27 cellular contexts compared by ENCODE assay signal in genomic region chr1:15114884-15115283, GRCh38. TPM values are rescaled to one million over a fixed set of nuclear protein-coding genes. Genes with fewer than 3 reads are reported as not detected.
DNase-seq lines count a peak whose midpoint lies in the region; ATAC-seq, FAIRE-seq and TF ChIP-seq lines count a peak whose summit lies in the region.
"Had no signal": no experiment of that assay in that cellular context is flagged by ENCODE, and none has a peak within 500 bp of the region (broad histone marks: within the 10 kb centered on the region; RNA-seq: fewer than 3 reads in every experiment).

No MANE protein-coding gene starts in this region.

- H2BK12ac ChIP-seq in neuronal stem cell (ENCODE audit: low read length): no peak overlapping the region

- intact Hi-C loops in K562 (cut with micrococcal nuclease): no loop called here
- intact Hi-C loops in activated T-helper 1 cell treated with anti-CD3 and anti-CD28 coated beads, Interleukin-12 subunit alpha, Interleukin-12 subunit beta, Interleukin-2, Interleukin-4 antibody, amounts not matched to agents 30 ng/mL and 10 ng/mL and 1 ng/mL, durations not matched to agents 14 hours and 24 hours and 36 hours (cut with micrococcal nuclease): no loop called here

- H3K4me2 ChIP-seq in K562 (ENCODE audit: insufficient read depth, low read length): no peak overlapping the region
- no peak overlapping the region for H3K4me2 ChIP-seq in neuronal stem cell (ENCODE audit: insufficient read depth, low read length, poor library complexity, severe bottlenecking)
- H3K4me2 ChIP-seq: BLaER1 had no signal

- H4K91ac ChIP-seq in neuronal stem cell (ENCODE audit: low read depth, low read length, poor library complexity): no peak overlapping the region

- TF ChIP-seq EP300 in K562 (IDR thresholded peaks at IDR 0.05; ENCODE audit: low read length): no peak

- H3K4ac ChIP-seq in neuronal stem cell (ENCODE audit: low read length): no peak overlapping the region

- H2AFZ ChIP-seq in K562 (ENCODE audit: low read depth, low read length): no peak overlapping the region
- no peak overlapping the region for H2AFZ ChIP-seq in neuronal stem cell (ENCODE audit: low read length)

- peak overlapping the region; percentile 21 for H2AK5ac ChIP-seq in neuronal stem cell (ENCODE audit: low read depth, low read length)

- H3K23ac ChIP-seq in neuronal stem cell (ENCODE audit: low read depth, low read length, poor library complexity): peak overlapping the region; percentile 49

- FAIRE-seq in K562 (lab: Jason Lieb, UNC): no peak
- FAIRE-seq: A204.1, GM12878, GM12892, GM18507, GM19239 had no signal

- H3K79me2 ChIP-seq in K562 (ENCODE audit: control insufficient read depth, insufficient read depth, low read length): no peaks in the 10 kb centered on the region

- DNase-seq in K562 (ENCODE audit: extremely low read depth in 1 of 4, low spot score in 3 of 4) (no peak), neuronal stem cell (ENCODE audit: low spot score) (no peak), foreskin melanocyte (no peak), ecto neural progenitor cell (ENCODE audit: low spot score) (no peak)
- DNase-seq in activated T-helper 1 cell treated with anti-CD3 and anti-CD28 coated beads, Interleukin-12 subunit alpha, Interleukin-12 subunit beta, Interleukin-2, Interleukin-4 antibody, amounts not matched to agents 30 ng/mL and 10 ng/mL and 1 ng/mL, durations not matched to agents 14 hours and 24 hours and 36 hours (ENCODE audit: low spot score): no peak
- DNase-seq: 8988T; ACHN; BE2C; C1 segment of cervical spinal cord; CD4-positive, alpha-beta memory T cell; CD4-positive, CD25-positive, alpha-beta regulatory T cell; CD8-positive, alpha-beta memory T cell; COR-L47; DMS 273 treated with DMSO at 0.1 percent for 48 hours; DMS153; DMS53; DMS79; DND-41; EL; GDM1 had no signal

- no peak overlapping the region for H2BK120ac ChIP-seq in neuronal stem cell (ENCODE audit: low read depth, low read length)

- ATAC-seq in K562: 0 out of 3 replicates have a peak, but pooled peaks have one; percentile 19
- ATAC-seq: GM12878 had no signal

- no peak overlapping the region for H3K18ac ChIP-seq in neuronal stem cell (ENCODE audit: low read length)

- no peak for TF ChIP-seq RAD21 in K562 (CRISPR knock-in tag; conservative IDR thresholded peaks at IDR 0.05 in 1 of 2, IDR thresholded peaks at IDR 0.05 in 1 of 2)

- no peak for TF ChIP-seq CTCF in K562 (IDR thresholded peaks at IDR 0.05 in 2 of 3, conservative IDR thresholded peaks at IDR 0.05 in 1 of 3; ENCODE audit: insufficient read depth in 2 of 3, low read depth in 1 of 3, low read length in 3 of 3)

- peaks cover 9% of the 10 kb centered on the region for H3K27me3 Mint-ChIP-seq in activated T-helper 1 cell treated with anti-CD3 and anti-CD28 coated beads, Interleukin-12 subunit alpha, Interleukin-12 subunit beta, Interleukin-2, Interleukin-4 antibody, amounts not matched to agents 30 ng/mL and 10 ng/mL and 1 ng/mL, durations not matched to agents 14 hours and 24 hours and 36 hours (ENCODE audit: insufficient read depth)
- H3K27me3 Mint-ChIP-seq: CD4-positive, CD25-positive, alpha-beta regulatory T cell had no signal

- H3K27ac ChIP-seq in K562 (ENCODE audit: extremely low read depth, low read depth, low read length) (no peak overlapping the region), neuronal stem cell (replicated peaks; ENCODE audit: low read length) (no peak overlapping the region)
- H3K27ac ChIP-seq: BLaER1 had no signal

- H3K9me3 ChIP-seq in K562 (replicated peaks; ENCODE audit: control insufficient read depth, insufficient read depth, low read depth, low read length) (no peaks in the 10 kb centered on the region), neuronal stem cell (replicated peaks in 1 of 2; ENCODE audit: control insufficient read depth in 2 of 2, insufficient read depth in 1 of 2, low read depth in 1 of 2, low read length in 2 of 2) (no peaks in the 10 kb centered on the region)
- H3K9me3 ChIP-seq: BE2C, BLaER1 had no signal

- no peaks in the 10 kb centered on the region for H3K4me1 ChIP-seq in K562 (replicated peaks in 1 of 2; ENCODE audit: control insufficient read depth in 2 of 2, insufficient read depth in 2 of 2, low read length in 2 of 2)
- H3K4me1 ChIP-seq in neuronal stem cell (ENCODE audit: control insufficient read depth in 2 of 2, insufficient read depth in 1 of 2, low read depth in 1 of 2, low read length in 2 of 2): peaks cover 4 to 7% of the 10 kb centered on the region in 2 donors
- H3K4me1 ChIP-seq: BE2C, BLaER1 had no signal

- H3K27me3 ChIP-seq in K562 (ENCODE audit: control insufficient read depth in 2 of 2, insufficient read depth in 2 of 2, low read length in 2 of 2) (peaks cover 45 to 71% of the 10 kb centered on the region in 2 experiments), neuronal stem cell (ENCODE audit: control insufficient read depth in 3 of 3, insufficient read depth in 3 of 3, low read depth in 1 of 3, low read length in 3 of 3) (no peaks in the 10 kb centered on the region)
- H3K27me3 ChIP-seq: BE2C, BLaER1 had no signal

- no peaks in the 10 kb centered on the region for H3K9me3 Mint-ChIP-seq in activated T-helper 1 cell treated with anti-CD3 and anti-CD28 coated beads, Interleukin-12 subunit alpha, Interleukin-12 subunit beta, Interleukin-2, Interleukin-4 antibody, amounts not matched to agents 30 ng/mL and 10 ng/mL and 1 ng/mL, durations not matched to agents 14 hours and 24 hours and 36 hours
- H3K9me3 Mint-ChIP-seq: CD14-positive monocyte; CD4-positive, alpha-beta memory T cell; CD4-positive, CD25-positive, alpha-beta regulatory T cell; CD8-positive, alpha-beta memory T cell had no signal

- H3K36me3 ChIP-seq in K562 (ENCODE audit: control insufficient read depth, insufficient read depth, low read length): no peaks in the 10 kb centered on the region
- H3K36me3 ChIP-seq in neuronal stem cell (replicated peaks in 1 of 2; ENCODE audit: control insufficient read depth in 2 of 2, insufficient read depth in 2 of 2, low read length in 2 of 2): peaks cover 0 to 3% of the 10 kb centered on the region in 2 donors
- H3K36me3 ChIP-seq: BE2C, BLaER1 had no signal

- no peak overlapping the region for H2BK15ac ChIP-seq in neuronal stem cell (ENCODE audit: low read length)

- BruUV-seq in K562 (replicated peaks; lab: Mats Ljungman, UMichigan): no TSS peak

- no peaks in the 10 kb centered on the region for H3K79me1 ChIP-seq in neuronal stem cell (ENCODE audit: low read depth, low read length)

- H4K20me1 ChIP-seq in K562 (replicated peaks; ENCODE audit: control insufficient read depth, insufficient read depth, low read length): peaks cover 9% of the 10 kb centered on the region
- H4K20me1 ChIP-seq: BLaER1 had no signal

- WGBS in K562 (ENCODE audit: insufficient coverage, low coverage, missing lambda C conversion rate): 0% methylated on average over 13 of the region's 13 CpGs
- WGBS in neuronal stem cell (ENCODE audit: extremely low coverage in 2 of 2, insufficient read length in 2 of 2, insufficient replicate concordance in 1 of 2), 2 donors: no CpG with 5 or more reads among the region's 13 CpGs

- no peak overlapping the region for H2BK5ac ChIP-seq in neuronal stem cell (ENCODE audit: low read length)

- no peak overlapping the region for H3K9ac ChIP-seq in K562 (ENCODE audit: insufficient read depth in 1 of 2, low read depth in 2 of 2, low read length in 2 of 2)
- H3K9ac ChIP-seq in neuronal stem cell (ENCODE audit: low read depth, low read length, poor library complexity): no peak overlapping the region
- H3K9ac ChIP-seq: BLaER1 had no signal

- CTCF ChIA-PET in K562 (lab: Yijun Ruan, JAX; ENCODE audit: low intra/inter-chr PET ratio): no interaction called here

- no peak overlapping the region for H3K4me3 Mint-ChIP-seq in activated T-helper 1 cell treated with anti-CD3 and anti-CD28 coated beads, Interleukin-12 subunit alpha, Interleukin-12 subunit beta, Interleukin-2, Interleukin-4 antibody, amounts not matched to agents 30 ng/mL and 10 ng/mL and 1 ng/mL, durations not matched to agents 14 hours and 24 hours and 36 hours
- H3K4me3 Mint-ChIP-seq: CD14-positive monocyte; CD4-positive, alpha-beta memory T cell; CD4-positive, CD25-positive, alpha-beta regulatory T cell; CD8-positive, alpha-beta memory T cell had no signal

- in situ Hi-C loops in K562 (cut with MboI): no loop called here

- POLR2A ChIA-PET in K562 (lab: Yijun Ruan, JAX): interaction anchor here (0.8 kb wide), 1 partner anchor 71 kb away, joined by 5 read pairs; no protein-coding TSS in a partner anchor

- no peak overlapping the region for H3K14ac ChIP-seq in neuronal stem cell (ENCODE audit: low read length)

- no peak overlapping the region for H3K4me3 ChIP-seq in K562
- no peak overlapping the region for H3K4me3 ChIP-seq in neuronal stem cell (ENCODE audit: low read length in 2 of 2)
- H3K4me3 ChIP-seq: BLaER1, GM12878 had no signal

- H3K9me1 ChIP-seq in K562 (ENCODE audit: control insufficient read depth, insufficient read depth, low read length): no peaks in the 10 kb centered on the region

- H3K36me3 Mint-ChIP-seq in activated T-helper 1 cell treated with anti-CD3 and anti-CD28 coated beads, Interleukin-12 subunit alpha, Interleukin-12 subunit beta, Interleukin-2, Interleukin-4 antibody, amounts not matched to agents 30 ng/mL and 10 ng/mL and 1 ng/mL, durations not matched to agents 14 hours and 24 hours and 36 hours (ENCODE audit: low read depth): no peaks in the 10 kb centered on the region
- H3K36me3 Mint-ChIP-seq: CD14-positive monocyte; CD4-positive, alpha-beta memory T cell; CD4-positive, CD25-positive, alpha-beta regulatory T cell; CD8-positive, alpha-beta memory T cell had no signal

- no peak overlapping the region for H3K27ac Mint-ChIP-seq in activated T-helper 1 cell treated with anti-CD3 and anti-CD28 coated beads, Interleukin-12 subunit alpha, Interleukin-12 subunit beta, Interleukin-2, Interleukin-4 antibody, amounts not matched to agents 30 ng/mL and 10 ng/mL and 1 ng/mL, durations not matched to agents 14 hours and 24 hours and 36 hours
- H3K27ac Mint-ChIP-seq: CD14-positive monocyte; CD4-positive, alpha-beta memory T cell; CD4-positive, CD25-positive, alpha-beta regulatory T cell had no signal

- no peak for TF ChIP-seq POLR2A in K562 (conservative IDR thresholded peaks at IDR 0.05)

- no peak overlapping the region for H4K8ac ChIP-seq in neuronal stem cell (ENCODE audit: low read depth, low read length)

- H3K4me1 Mint-ChIP-seq in activated T-helper 1 cell treated with anti-CD3 and anti-CD28 coated beads, Interleukin-12 subunit alpha, Interleukin-12 subunit beta, Interleukin-2, Interleukin-4 antibody, amounts not matched to agents 30 ng/mL and 10 ng/mL and 1 ng/mL, durations not matched to agents 14 hours and 24 hours and 36 hours (ENCODE audit: low read depth): peaks cover 10% of the 10 kb centered on the region

RNA-seq across cellular contexts. Expression of gene TMEM51, which starts 38.7 kb away (rescaled TPM):
- total RNA-seq in K562 (2011; cell fraction: chromatin; rRNA removed; ENCODE audit: low replicate concordance): not detected in 2 replicates
- total RNA-seq in K562 (2011; cell fraction: nucleolus; rRNA removed): 0.50 and 0.53 TPM in 2 replicates
- total RNA-seq in K562 (2011; cell fraction: nucleoplasm; rRNA removed): 0.37 TPM in 1 of 2 replicates, not detected in the other
- total RNA-seq in K562 (2014; rRNA removed): 0.95 and 1.1 TPM in 2 replicates
- total RNA-seq in K562 (2014; rRNA removed; fragmentation: Illumina TruSeq; extraction: Trizol): 0.16 and 0.55 TPM in 2 replicates
- total RNA-seq in K562 (2015; rRNA removed; fragmentation: Illumina TruSeq; extraction: Trizol): 0.58 and 0.64 TPM in 2 replicates
- 0.80 and 1.0 TPM in 2 replicates for total RNA-seq in K562 (2021)
- polyA plus RNA-seq in K562 (2011; rRNA removed): 0.13 and 0.49 TPM in 2 replicates
- polyA plus RNA-seq in K562 (2011; cell fraction: cytosol; rRNA removed): 0.33 and 0.47 TPM in 2 replicates
- 0.21 and 0.34 TPM in 2 replicates for polyA plus RNA-seq in K562 (2011; cell fraction: nucleus; rRNA removed)
- polyA plus RNA-seq in K562 (2012): 1.5 and 1.7 TPM in 2 replicates
- 0.88 and 0.94 TPM in 2 replicates for polyA plus RNA-seq in K562 (2014; fragmentation: Illumina TruSeq; extraction: Trizol)
- polyA plus RNA-seq in K562 (2014; fragmentation: Nextera tagmentation; extraction: Ambion mirVana): under 1 TPM; 0.06 to 0.07 TPM
- polyA plus RNA-seq in K562 (2014; rRNA removed): 0.62 and 1.4 TPM in 2 replicates
- polyA minus RNA-seq in K562 (2011; rRNA and poly(A)+ RNA removed): 0.15 TPM in 1 of 2 replicates, not detected in the other
- 0.73 TPM in 1 of 2 replicates, not detected in the other for polyA minus RNA-seq in K562 (2011; cell fraction: cytosol; rRNA and poly(A)+ RNA removed)
- polyA minus RNA-seq in K562 (2011; cell fraction: nucleus; rRNA and poly(A)+ RNA removed): 0.44 TPM in 1 of 2 replicates, not detected in the other
- 9.6 TPM for polyA plus RNA-seq in neuronal stem cell (2013, experiment 1 of 2)
- 9.7 TPM for polyA plus RNA-seq in neuronal stem cell (2013, experiment 2 of 2)
- total RNA-seq in activated T-helper 1 cell treated with anti-CD3 and anti-CD28 coated beads, Interleukin-12 subunit alpha, Interleukin-12 subunit beta, Interleukin-2, Interleukin-4 antibody, amounts not matched to agents 30 ng/mL and 10 ng/mL and 1 ng/mL, durations not matched to agents 14 hours and 24 hours and 36 hours: 0.21 TPM in 1 of 2 replicates, not detected in the other
- total RNA-seq: CD4-positive, CD25-positive, alpha-beta regulatory T cell had no signal
- polyA plus RNA-seq: CD4-positive, alpha-beta memory T cell; CD4-positive, CD25-positive, alpha-beta regulatory T cell; CD8-positive, alpha-beta memory T cell had no signal
